8 cellular contexts compared by ENCODE assay signal in genomic region chr5:36696059-36696673, GRCh38.
A peak's percentile ranks its signal among the peaks of the same experiment; 100 is the strongest.
DNase-seq lines count a peak whose midpoint lies in the region; ATAC-seq and TF ChIP-seq lines count a peak whose summit lies in the region.

No MANE protein-coding gene starts in this region.

- intact Hi-C loops in CD4-positive, alpha-beta T cell (cut with DNase I, micrococcal nuclease) = loop anchor here (5.0 to 10.0 kb wide), 2 partner anchors 429 to 611 kb away; no protein-coding TSS in a partner anchor

- H3K27me3 Mint-ChIP-seq in CD4-positive, alpha-beta T cell = peaks cover 38% of the 10 kb centered on the region

- no peaks in the 10 kb centered on the region for H3K4me1 Mint-ChIP-seq in CD4-positive, alpha-beta T cell (ENCODE audit: low read depth)

- no peak overlapping the region for H3K27ac ChIP-seq in CD4-positive, alpha-beta T cell (ENCODE audit: low read depth, low read length)
- H3K27ac ChIP-seq in hepatocyte = no peak overlapping the region

- no peaks in the 10 kb centered on the region for H3K36me3 Mint-ChIP-seq in CD4-positive, alpha-beta T cell (ENCODE audit: low read depth)

- DNase-seq in CD4-positive, alpha-beta T cell = peak in 8 of 10 experiments; percentile 5 to 20 (median 16)
- DNase-seq in OCI-M1 (lab: John Stamatoyannopoulos, UW) (peak; percentile 47), amniotic stem cell (lab: John Stamatoyannopoulos, UW) (peak; percentile 1), hepatocyte (ENCODE audit: low spot score) (peak; percentile 78)
- DNase-seq in stimulated activated CD4-positive, alpha-beta T cell treated with anti-CD3 and anti-CD28 coated beads, Interleukin-12 subunit alpha, Interleukin-12 subunit beta, amount 100 ng/mL, for 48 hours (ENCODE audit: low read depth in 2 of 3, low spot score in 1 of 3) = peak; percentile 15 to 28 (median 27)

- no peak overlapping the region for H3K4me2 ChIP-seq in hepatocyte

- peak; percentile 61 for ATAC-seq in CD4-positive, alpha-beta T cell (ENCODE audit: poor library complexity)
- ATAC-seq in GM18868 (IDR thresholded peaks at IDR 0.05; ENCODE audit: unreplicated experiment) (peak; percentile 58), HG03469 (IDR thresholded peaks at IDR 0.05; ENCODE audit: unreplicated experiment) (peak; percentile 42), GM19395 (IDR thresholded peaks at IDR 0.05; ENCODE audit: unreplicated experiment) (no peak)

- no peaks in the 10 kb centered on the region for H4K20me1 ChIP-seq in hepatocyte (ENCODE audit: insufficient read depth, poor library complexity, severe bottlenecking)

- no peak overlapping the region for H2AFZ ChIP-seq in hepatocyte

- H3K27ac Mint-ChIP-seq in CD4-positive, alpha-beta T cell = no peak overlapping the region

- no peaks in the 10 kb centered on the region for H3K9me2 ChIP-seq in hepatocyte (replicated peaks; ENCODE audit: insufficient read depth)

- peaks cover 4% of the 10 kb centered on the region for H3K4me1 ChIP-seq in hepatocyte (ENCODE audit: insufficient read depth)

- H3K27me3 ChIP-seq in CD4-positive, alpha-beta T cell (ENCODE audit: control insufficient read depth, insufficient read depth, low read length) = peaks cover 9% of the 10 kb centered on the region
- H3K27me3 ChIP-seq in hepatocyte = peaks cover 3% of the 10 kb centered on the region

- H3K9me3 Mint-ChIP-seq in CD4-positive, alpha-beta T cell = no peaks in the 10 kb centered on the region

- no peaks in the 10 kb centered on the region for H3K36me3 ChIP-seq in hepatocyte (replicated peaks; ENCODE audit: insufficient read depth, low read depth)

- H3K9me3 ChIP-seq in CD4-positive, alpha-beta T cell (ENCODE audit: control insufficient read depth, low read length) = no peaks in the 10 kb centered on the region
- H3K9me3 ChIP-seq in hepatocyte (ENCODE audit: low read depth) = no peaks in the 10 kb centered on the region

- no peak overlapping the region for H3K4me3 Mint-ChIP-seq in CD4-positive, alpha-beta T cell

- 31% methylated on average over 7 of the region's 7 CpGs for WGBS in hepatocyte (ENCODE audit: low lambda C conversion rate, missing lambda C conversion rate)

- H3K79me2 ChIP-seq in hepatocyte = no peaks in the 10 kb centered on the region

- POLR2A ChIA-PET in CD4-positive, alpha-beta T cell (lab: Charles Lee) = no interaction called here

- CTCF ChIA-PET in CD4-positive, alpha-beta T cell (lab: Charles Lee) = interaction anchor here (0.6 to 1.3 kb wide), 4 partner anchors 10 to 454 kb away, joined by 3 read pairs; partner anchors contain the start of gene NADK2

- H3K4me3 ChIP-seq in hepatocyte = no peak overlapping the region

- TF ChIP-seq CTCF in CD4-positive, alpha-beta T cell (IDR thresholded peaks at IDR 0.05) = peak; percentile 63
- peak; percentile 73 for TF ChIP-seq CTCF in hepatocyte (IDR thresholded peaks at IDR 0.05; ENCODE audit: poor library complexity)

Comparison
In these comparisons a context has a peak if more than half of its experiments do, and no peak if none do; other contexts are left out.
1. DNase-seq: peak in every context shown above with its lines; median percentile 78 in hepatocyte; 47 in OCI-M1; 27 in stimulated activated CD4-positive, alpha-beta T cell treated with anti-CD3 and anti-CD28 coated beads, Interleukin-12 subunit alpha, Interleukin-12 subunit beta, amount 100 ng/mL, for 48 hours; 16 in CD4-positive, alpha-beta T cell; 1 in amniotic stem cell.